Comparison of ENCODE assay signal across 1 cellular context in genomic region chr2:13522917-13523821, GRCh38.
TF ChIP-seq lines count a peak whose summit lies in the region.

No MANE protein-coding gene starts in this region.

TF ChIP-seq in WTC11, 78 proteins besides CTCF, POLR2A, EP300 and RAD21 (continued from another document):
- TF ChIP-seq E2F4 (CRISPR knock-in tag; IDR thresholded peaks at IDR 0.05; ENCODE audit: borderline replicate concordance, low read depth) (no peak), ZNF396 (CRISPR knock-in tag; IDR thresholded peaks at IDR 0.05; ENCODE audit: borderline replicate concordance) (no peak), MLX (CRISPR knock-in tag; IDR thresholded peaks at IDR 0.05) (no peak), CREM (CRISPR knock-in tag; IDR thresholded peaks at IDR 0.05) (no peak), ZNF423 (CRISPR knock-in tag; IDR thresholded peaks at IDR 0.05) (no peak), PREB (CRISPR knock-in tag; IDR thresholded peaks at IDR 0.05; ENCODE audit: borderline replicate concordance) (no peak), SMAD4 (CRISPR knock-in tag; IDR thresholded peaks at IDR 0.05) (no peak), ZBTB21 (CRISPR knock-in tag; IDR thresholded peaks at IDR 0.05; ENCODE audit: borderline replicate concordance) (no peak), USF2 (CRISPR knock-in tag; IDR thresholded peaks at IDR 0.05) (no peak)
